In genomic region chr3:151976211-151977050, GRCh38 we compare ENCODE assay signal across 7 cellular contexts.
DNase-seq lines count a peak whose midpoint lies in the region; ATAC-seq and TF ChIP-seq lines count a peak whose summit lies in the region.

No MANE protein-coding gene starts in this region.

- CTCF ChIA-PET in RWPE1 (lab: Yijun Ruan, JAX) = interaction anchor here (0.5 to 0.6 kb wide), 2 partner anchors 337 to 496 kb away, joined by 3 read pairs; no protein-coding TSS in a partner anchor

- H3K9ac ChIP-seq in fibroblast of lung (ENCODE audit: insufficient read depth, low read length) (no peak overlapping the region), smooth muscle cell (ENCODE audit: low read depth) (no peak overlapping the region)

- H2AFZ ChIP-seq in fibroblast of lung (ENCODE audit: low read length) (no peak overlapping the region), smooth muscle cell (ENCODE audit: low read depth) (no peak overlapping the region)

- H3K79me2 ChIP-seq in fibroblast of lung (ENCODE audit: control insufficient read depth, insufficient read depth, low read length) = no peaks in the 10 kb centered on the region
- no peaks in the 10 kb centered on the region for H3K79me2 ChIP-seq in smooth muscle cell (ENCODE audit: low read depth)

- H4K20me1 ChIP-seq in fibroblast of lung (ENCODE audit: control insufficient read depth, extremely low read depth, insufficient read depth, low read length) (no peaks in the 10 kb centered on the region), smooth muscle cell (ENCODE audit: low read depth) (no peaks in the 10 kb centered on the region)

- WGBS in smooth muscle cell (ENCODE audit: low lambda C conversion rate) = 60% methylated on average over 3 of the region's 3 CpGs

- H3K9me3 ChIP-seq in fibroblast of lung (ENCODE audit: control insufficient read depth, insufficient read depth, low read depth, low read length) = no peaks in the 10 kb centered on the region
- H3K9me3 ChIP-seq in smooth muscle cell (replicated peaks; ENCODE audit: low read depth) = no peaks in the 10 kb centered on the region

- POLR2A ChIA-PET in RWPE1 (lab: Yijun Ruan, JAX; ENCODE audit: low non-redundant PET) = no interaction called here

- H3K4me2 ChIP-seq in fibroblast of lung (ENCODE audit: extremely low read depth, insufficient read depth, low read length) (peak overlapping the region; percentile 9), smooth muscle cell (peak overlapping the region; percentile 62)

- TF ChIP-seq CTCF in RWPE1 (conservative IDR thresholded peaks at IDR 0.05; ENCODE audit: low read depth) (no peak), fibroblast of lung (conservative IDR thresholded peaks at IDR 0.05 in 1 of 2, IDR thresholded peaks at IDR 0.05 in 1 of 2; ENCODE audit: low read depth in 1 of 2, low read length in 2 of 2) (no peak), smooth muscle cell (IDR thresholded peaks at IDR 0.05; ENCODE audit: borderline replicate concordance, insufficient read depth, poor library complexity, severe bottlenecking) (no peak)

- DNase-seq in GOT3 (lab: John Stamatoyannopoulos, UW) = peak; percentile 28
- peak; percentile 74 for DNase-seq in RWPE1 (ENCODE audit: low spot score)
- peak; percentile 90 to 99 for DNase-seq in fibroblast of lung (ENCODE audit: low read depth in 2 of 2)
- DNase-seq in smooth muscle cell (lab: John Stamatoyannopoulos, UW; ENCODE audit: unreplicated experiment) = no peak
- no peak for DNase-seq in GF-D8 (lab: John Stamatoyannopoulos, UW)
- no peak for DNase-seq in C1 segment of cervical spinal cord (lab: John Stamatoyannopoulos, UW)

- peaks cover 3% of the 10 kb centered on the region for H3F3A ChIP-seq in smooth muscle cell (ENCODE audit: low read depth)

- no peaks in the 10 kb centered on the region for H3K36me3 ChIP-seq in fibroblast of lung (ENCODE audit: control insufficient read depth, insufficient read depth, low read length)
- no peaks in the 10 kb centered on the region for H3K36me3 ChIP-seq in smooth muscle cell (ENCODE audit: low read depth)

- H3K27ac ChIP-seq in RWPE1 (no peak overlapping the region), fibroblast of lung (ENCODE audit: insufficient read depth, low read length) (no peak overlapping the region), smooth muscle cell (ENCODE audit: low read depth) (peak overlapping the region; percentile 56)

- H3K27me3 ChIP-seq in fibroblast of lung (ENCODE audit: control insufficient read depth, insufficient read depth, low read length) (no peaks in the 10 kb centered on the region), smooth muscle cell (ENCODE audit: low read depth) (no peaks in the 10 kb centered on the region)

- ATAC-seq in HG03045 (IDR thresholded peaks at IDR 0.05; ENCODE audit: unreplicated experiment) = no peak

- H3K4me1 ChIP-seq in fibroblast of lung (ENCODE audit: control insufficient read depth, extremely low read depth, insufficient read depth, low read length) (peaks cover 4% of the 10 kb centered on the region), smooth muscle cell (ENCODE audit: low read depth) (peaks cover 19% of the 10 kb centered on the region)

- no peak overlapping the region for H3K4me3 ChIP-seq in fibroblast of lung (replicated peaks in 1 of 4; ENCODE audit: control extremely low read depth in 1 of 4, insufficient read depth in 1 of 4, low read depth in 3 of 4, low read length in 4 of 4)
- H3K4me3 ChIP-seq in smooth muscle cell = no peak overlapping the region

Comparison
In these comparisons a context has a peak if more than half of its experiments do, and no peak if none do; other contexts are left out.
1. DNase-seq: peak in GOT3 (single experiment), RWPE1 (single experiment) and fibroblast of lung (2 of 2); none in smooth muscle cell (single experiment), GF-D8 (single experiment) and C1 segment of cervical spinal cord (0 of 14).